8 cellular contexts compared by ENCODE assay signal in the genomic region with DNA sequence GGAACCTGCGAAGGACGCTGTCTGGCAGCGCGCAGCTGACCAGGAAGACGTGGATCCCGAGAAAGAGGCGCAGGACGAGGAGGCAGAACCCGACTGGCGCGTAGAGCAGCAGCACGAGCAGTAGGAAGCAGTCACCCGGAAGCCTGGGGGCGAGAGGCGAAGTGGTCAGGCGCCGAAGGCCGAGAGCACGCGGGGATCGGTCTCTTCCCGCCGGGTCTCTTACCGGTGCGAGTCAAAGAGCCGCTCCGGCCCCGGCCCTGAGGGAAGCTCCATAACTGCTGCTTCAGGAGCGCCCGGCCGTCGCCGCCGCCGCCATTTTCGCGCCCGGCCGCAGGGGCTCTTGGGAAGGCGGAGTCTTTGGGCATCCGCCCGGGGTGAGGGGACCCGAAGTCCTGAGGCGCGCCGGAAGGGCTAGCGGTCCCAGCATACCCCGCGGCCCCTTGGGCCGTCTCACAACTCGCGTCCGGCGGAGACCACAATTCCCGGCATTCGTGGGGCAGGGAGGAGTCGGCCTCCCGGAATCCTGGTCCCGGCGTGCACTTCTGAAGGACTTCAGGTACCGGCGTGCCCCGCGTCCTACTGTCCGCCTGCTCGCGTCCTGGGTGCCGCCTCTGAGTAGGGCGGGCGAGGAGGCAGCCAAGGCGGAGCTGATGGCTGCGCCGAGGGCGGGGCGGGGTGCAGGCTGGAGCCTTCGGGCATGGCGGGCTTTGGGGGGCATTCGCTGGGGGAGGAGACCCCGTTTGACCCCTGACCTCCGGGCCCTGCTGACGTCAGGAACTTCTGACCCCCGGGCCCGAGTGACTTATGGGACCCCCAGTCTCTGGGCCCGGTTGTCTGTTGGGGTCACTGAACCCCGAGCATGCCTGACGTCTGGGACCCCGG. TPM values are rescaled to one million over a fixed set of nuclear protein-coding genes. Genes with fewer than 3 reads are reported as not detected.
A peak's percentile ranks its signal among the peaks of the same experiment; 100 is the strongest.
DNase-seq lines count a peak whose midpoint lies in the region; TF ChIP-seq lines count a peak whose summit lies in the region.

A gene with protein sequence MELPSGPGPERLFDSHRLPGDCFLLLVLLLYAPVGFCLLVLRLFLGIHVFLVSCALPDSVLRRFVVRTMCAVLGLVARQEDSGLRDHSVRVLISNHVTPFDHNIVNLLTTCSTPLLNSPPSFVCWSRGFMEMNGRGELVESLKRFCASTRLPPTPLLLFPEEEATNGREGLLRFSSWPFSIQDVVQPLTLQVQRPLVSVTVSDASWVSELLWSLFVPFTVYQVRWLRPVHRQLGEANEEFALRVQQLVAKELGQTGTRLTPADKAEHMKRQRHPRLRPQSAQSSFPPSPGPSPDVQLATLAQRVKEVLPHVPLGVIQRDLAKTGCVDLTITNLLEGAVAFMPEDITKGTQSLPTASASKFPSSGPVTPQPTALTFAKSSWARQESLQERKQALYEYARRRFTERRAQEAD (minus strand): TSS at position 350 of the 882 bp plus-strand sequence. CDS start 77 bp downstream, at position 273.
A gene (plus strand): TSS at position 577 of the 882 bp plus-strand sequence. CDS start 74 bp downstream, at position 651.

- intact Hi-C loops in stomach (cut with DNase I; ENCODE audit: low total_unique reads): loop anchor here (10.0 kb wide), 1 partner anchor 55 kb away; no protein-coding TSS in a partner anchor

- no peak within 1 kb of the TSS for H2BK12ac ChIP-seq in H9 (ENCODE audit: insufficient read length, low read depth, low read length)

- TF ChIP-seq RAD21 in neural cell (conservative IDR thresholded peaks at IDR 0.05): peak; percentile 30

- no peak within 1 kb of the TSS for H2BK120ac ChIP-seq in H9 (ENCODE audit: low read depth, low read length, poor library complexity, severe bottlenecking)

- no peaks in the 10 kb centered on the region for H3K9me3 ChIP-seq in H9 (ENCODE audit: control insufficient read depth, low read depth, low read length)
- H3K9me3 ChIP-seq in MM.1S (replicated peaks; ENCODE audit: insufficient read depth, low read length): no peaks in the 10 kb centered on the region
- no peaks in the 10 kb centered on the region for H3K9me3 ChIP-seq in neural cell (ENCODE audit: low read length)
- H3K9me3 ChIP-seq in stomach: no peaks in the 10 kb centered on the region

- no peaks in the 10 kb centered on the region; a peak in 1 of 5 replicates for H3K9me3 Mint-ChIP-seq in H9

- H3K36me3 Mint-ChIP-seq in H9 (ENCODE audit: insufficient read depth in 1 of 3, low read depth in 3 of 3): peaks cover 30 to 63% (median 47%) of the 10 kb centered on the region in 3 experiments

- no peak within 1 kb of the TSS for H4K5ac ChIP-seq in H9 (ENCODE audit: insufficient read length, low read depth, low read length)

- H3K4me2 ChIP-seq in H9 (ENCODE audit: insufficient read depth, insufficient read length, low read length) (peak within 1 kb of the TSS; percentile 83), MM.1S (ENCODE audit: low read depth, low read length) (peak within 1 kb of the TSS; percentile 91), neural cell (ENCODE audit: low read length) (peak within 1 kb of the TSS; percentile 86)

- no peak within 1 kb of the TSS for H2BK15ac ChIP-seq in H9 (ENCODE audit: low read depth, low read length)

- H3K4me1 Mint-ChIP-seq in H9: peaks cover 17 to 22% of the 10 kb centered on the region in 2 experiments

- peaks cover 15% of the 10 kb centered on the region for H3K23me2 ChIP-seq in H9 (ENCODE audit: insufficient read length, low read depth, low read length, poor library complexity, severe bottlenecking)

- no peak within 1 kb of the TSS for H4K91ac ChIP-seq in H9 (ENCODE audit: insufficient read length, low read depth, low read length)

- TF ChIP-seq POLR2A in stomach (IDR thresholded peaks at IDR 0.05): peak in 1 of 4 donors; percentile 70

- peak; percentile 32 for TF ChIP-seq EP300 in neural cell (conservative IDR thresholded peaks at IDR 0.05; ENCODE audit: poor library complexity, severe bottlenecking)
- no peak for TF ChIP-seq EP300 in stomach (IDR thresholded peaks at IDR 0.05)

- H3K36me3 ChIP-seq in MM.1S (replicated peaks; ENCODE audit: insufficient read depth, low read length): peaks cover 11% of the 10 kb centered on the region
- no peaks in the 10 kb centered on the region for H3K36me3 ChIP-seq in neural cell (ENCODE audit: insufficient read depth, low read length)
- peaks cover 23 to 59% (median 47%) of the 10 kb centered on the region in 4 donors for H3K36me3 ChIP-seq in stomach

- H3K4me3 Mint-ChIP-seq in H9: peak within 1 kb of the TSS; percentile 98 to 99

- H3K4me1 ChIP-seq in H9 (ENCODE audit: insufficient read depth, low read length) (peaks cover 4% of the 10 kb centered on the region; the same call in 1 of the 2 replicates), MM.1S (ENCODE audit: low read length) (peaks cover 14% of the 10 kb centered on the region), stomach (peaks cover 25 to 53% (median 35%) of the 10 kb centered on the region in 4 donors)

- H3K23ac ChIP-seq in H9 (ENCODE audit: insufficient read length, low read depth, low read length): no peak within 1 kb of the TSS

- H3K9me2 ChIP-seq in MM.1S (replicated peaks; ENCODE audit: insufficient read depth, low read length): no peaks in the 10 kb centered on the region
- no peaks in the 10 kb centered on the region for H3K9me2 ChIP-seq in neural cell (ENCODE audit: insufficient read depth, low read length)

- H2BK5ac ChIP-seq in H9 (ENCODE audit: insufficient read length, low read length): no peak within 1 kb of the TSS

- H2AFZ ChIP-seq in H9 (ENCODE audit: low read length): no peak within 1 kb of the TSS
- peak within 1 kb of the TSS; percentile 72 for H2AFZ ChIP-seq in MM.1S (ENCODE audit: low read length)
- peak within 1 kb of the TSS; percentile 40 for H2AFZ ChIP-seq in neural cell (ENCODE audit: low read depth, low read length)

- H2BK20ac ChIP-seq in H9 (ENCODE audit: low read depth, low read length, poor library complexity, severe bottlenecking): no peak within 1 kb of the TSS

- no CpG with 5 or more reads among the region's 87 CpGs for WGBS in H9 (ENCODE audit: extremely low coverage, insufficient read length, low lambda C conversion rate)
- WGBS in stomach, 5 donors: 0 to 1% (median 0%) methylated on average over 22 to 87 of the region's 87 CpGs

- no peak within 1 kb of the TSS for H3K4ac ChIP-seq in H9 (ENCODE audit: low read depth, low read length)

- H3K79me1 ChIP-seq in H9 (ENCODE audit: insufficient read depth, low read depth, low read length, poor library complexity, severe bottlenecking): peaks cover 4% of the 10 kb centered on the region

- H3K56ac ChIP-seq in H9 (ENCODE audit: insufficient read length, low read depth, low read length): no peak within 1 kb of the TSS

- H4K20me1 ChIP-seq in H9 (ENCODE audit: control insufficient read depth, insufficient read depth, insufficient read length) (no peaks in the 10 kb centered on the region), MM.1S (ENCODE audit: insufficient read depth, low read length) (no peaks in the 10 kb centered on the region), neural cell (ENCODE audit: insufficient read depth) (no peaks in the 10 kb centered on the region)

- H3T11ph ChIP-seq in H9 (ENCODE audit: low read length): no peak within 1 kb of the TSS

- H2AK5ac ChIP-seq in H9 (ENCODE audit: insufficient read length, low read length): no peak within 1 kb of the TSS

- H3K18ac ChIP-seq in H9 (ENCODE audit: insufficient read length, low read depth, low read length): peak within 1 kb of the TSS; percentile 84

- H3K27ac Mint-ChIP-seq in H9: peak within 1 kb of the TSS; percentile 79 to 97 (median 93)

- H3K4me3 ChIP-seq in MM.1S (ENCODE audit: low read length) (peak within 1 kb of the TSS; percentile 91), neural cell (ENCODE audit: low read length) (peak within 1 kb of the TSS; percentile 73), stomach (peak within 1 kb of the TSS; percentile 78 to 94 (median 92))

- H3F3A ChIP-seq in MM.1S (ENCODE audit: insufficient read depth, low read length) (peaks cover 15% of the 10 kb centered on the region; the same call in 1 of the 2 replicates), neural cell (ENCODE audit: insufficient read depth, low read length, poor library complexity, severe bottlenecking) (no peaks in the 10 kb centered on the region)

- DNase-seq in ELR (ENCODE audit: low read depth) (peak; percentile 100), H9 (peak; percentile 99), MM.1S (peak; percentile 99), SIG-M5 (lab: John Stamatoyannopoulos, UW) (peak; percentile 90), activated gamma-delta T cell (lab: John Stamatoyannopoulos, UW) (peak; percentile 86), fibroblast of the conjunctiva (ENCODE audit: low read depth) (peak; percentile 99), stomach (peak; percentile 99)

- peaks cover 3% of the 10 kb centered on the region for H3K27me3 Mint-ChIP-seq in H9 (ENCODE audit: low read depth)

- H3K9ac ChIP-seq in H9 (ENCODE audit: extremely low read depth, insufficient read length, low read length): peak within 1 kb of the TSS; percentile 86
- H3K9ac ChIP-seq in MM.1S (ENCODE audit: low read length): peak within 1 kb of the TSS; percentile 94
- H3K9ac ChIP-seq in neural cell (ENCODE audit: low read length): peak within 1 kb of the TSS; percentile 78

- H3K27ac ChIP-seq in H9 (ENCODE audit: insufficient read length, low read depth, low read length) (no peak within 1 kb of the TSS), MM.1S (ENCODE audit: low read length) (peak within 1 kb of the TSS; percentile 69), neural cell (ENCODE audit: low read length) (peak within 1 kb of the TSS; percentile 75), stomach (peak within 1 kb of the TSS; percentile 68 to 96 (median 91))

- H3K14ac ChIP-seq in H9 (ENCODE audit: insufficient read depth, low read length): peak within 1 kb of the TSS; percentile 84

- H3K27me3 ChIP-seq in H9 (ENCODE audit: insufficient read depth, low read length): no peaks in the 10 kb centered on the region
- H3K27me3 ChIP-seq in MM.1S (replicated peaks; ENCODE audit: insufficient read depth, low read length): no peaks in the 10 kb centered on the region
- H3K27me3 ChIP-seq in neural cell (ENCODE audit: insufficient read depth, low read depth, low read length): no peaks in the 10 kb centered on the region
- no peaks in the 10 kb centered on the region for H3K27me3 ChIP-seq in stomach

- TF ChIP-seq CTCF in H9 (conservative IDR thresholded peaks at IDR 0.05) (no peak), MM.1S (IDR thresholded peaks at IDR 0.05; ENCODE audit: low read length) (no peak), neural cell (IDR thresholded peaks at IDR 0.05; ENCODE audit: poor library complexity, severe bottlenecking) (no peak), stomach (IDR thresholded peaks at IDR 0.05) (peak in 1 of 7 experiments; percentile 6)

- H3K79me2 ChIP-seq in H9 (ENCODE audit: insufficient read depth, low read length) (peaks cover 4% of the 10 kb centered on the region; the same call in 1 of the 2 replicates), MM.1S (ENCODE audit: low read length) (peaks cover 42% of the 10 kb centered on the region), neural cell (replicated peaks; ENCODE audit: insufficient read depth, low read length) (peaks cover 14% of the 10 kb centered on the region)

- no peak within 1 kb of the TSS for H4K8ac ChIP-seq in H9 (replicated peaks; ENCODE audit: insufficient read length, low read depth, low read length)

RNA-seq across cellular contexts. Expression of the first gene that starts in this region (rescaled TPM):
- total RNA-seq in H9 (2021) (91.5 and 93.6 TPM in 2 replicates), stomach (100 to 1,000 TPM in 4 of 5 donors, 10 to 100 TPM in 1; 74.4 to 244 (median 173) TPM)
- polyA plus RNA-seq in neural cell (153 and 163 TPM in 2 replicates), stomach (100 to 1,000 TPM in 2 of 3 donors, 10 to 100 TPM in 1; 97.9 to 235 (median 139) TPM)
- 48.7 and 48.9 TPM in 2 replicates for polyA minus RNA-seq in neural cell

RNA-seq across cellular contexts. Expression of the second gene that starts in this region (rescaled TPM):
- total RNA-seq in H9 (2021) (24.1 and 24.9 TPM in 2 replicates), stomach (10 to 100 TPM in 4 of 5 donors, 1 to 10 TPM in 1; 7.6 to 60.0 (median 23.7) TPM)
- polyA plus RNA-seq in neural cell (126 and 141 TPM in 2 replicates), stomach (10 to 100 TPM; 24.4 to 31.2 (median 25.5) TPM)
- 53.6 and 55.3 TPM in 2 replicates for polyA minus RNA-seq in neural cell
